20 cellular contexts compared by ENCODE assay signal in genomic region chr16:27097671-27098275, GRCh38. TPM values are rescaled to one million over a fixed set of nuclear protein-coding genes. Genes with fewer than 3 reads are reported as not detected.
A peak's percentile ranks its signal among the peaks of the same experiment; 100 is the strongest.
DNase-seq lines count a peak whose midpoint lies in the region; ATAC-seq, FAIRE-seq and TF ChIP-seq lines count a peak whose summit lies in the region.
"Had no signal": no experiment of that assay in that cellular context is flagged by ENCODE, and none has a peak within 500 bp of the region (broad histone marks: within the 10 kb centered on the region; RNA-seq: fewer than 3 reads in every experiment).

No MANE protein-coding gene starts in this region.

- intact Hi-C loops in kidney (cut with DNase I): no loop called here

- peak in 1 of 2 donors; percentile 60 for TF ChIP-seq EP300 in tibial nerve (IDR thresholded peaks at IDR 0.05)

- H3K9me3 ChIP-seq in kidney (ENCODE audit: control insufficient read depth in 1 of 2, low read length in 2 of 2) (no peaks in the 10 kb centered on the region), tibial nerve (peaks cover 0 to 4% (median 0%) of the 10 kb centered on the region in 4 donors)

- H3K27ac ChIP-seq in kidney (ENCODE audit: low read depth in 2 of 2, low read length in 2 of 2): no peak overlapping the region
- peak overlapping the region in 1 of 4 donors; percentile 18 for H3K27ac ChIP-seq in tibial nerve
- H3K27ac ChIP-seq: parathyroid adenoma had no signal

- CTCF ChIA-PET in activated CD8-positive, alpha-beta memory T cell treated with anti-CD3 and anti-CD28 coated beads, Interleukin-2, amount 10 ng/mL, durations not matched to agents 7 days and 5 days (lab: Charles Lee): no interaction called here

- TF ChIP-seq CTCF in fibroblast of mammary gland (conservative IDR thresholded peaks at IDR 0.05; ENCODE audit: control insufficient read depth, insufficient read depth, low read depth, low read length) (no peak), kidney (IDR thresholded peaks at IDR 0.05; ENCODE audit: borderline replicate concordance, extremely low read depth, insufficient read depth) (no peak), tibial nerve (IDR thresholded peaks at IDR 0.05) (no peak)

- FAIRE-seq in kidney (lab: Jason Lieb, UNC): no peak
- FAIRE-seq: colon had no signal

- peaks cover 25% of the 10 kb centered on the region for H3K27me3 Mint-ChIP-seq in activated CD8-positive, alpha-beta memory T cell treated with anti-CD3 and anti-CD28 coated beads, Interleukin-2, amount 10 ng/mL, durations not matched to agents 7 days and 5 days

- H3K36me3 ChIP-seq in kidney (ENCODE audit: control insufficient read depth in 1 of 2, insufficient read depth in 2 of 2, low read length in 2 of 2) (no peaks in the 10 kb centered on the region), tibial nerve (no peaks in the 10 kb centered on the region)

- H3K27ac Mint-ChIP-seq in activated CD8-positive, alpha-beta memory T cell treated with anti-CD3 and anti-CD28 coated beads, Interleukin-2, amount 10 ng/mL, durations not matched to agents 7 days and 5 days: no peak overlapping the region
- H3K27ac Mint-ChIP-seq: activated CD8-positive, alpha-beta T cell treated with anti-CD3 and anti-CD28 coated beads, Interleukin-2, amount 10 ng/mL, durations not matched to agents 7 days and 5 days; activated T-helper 1 cell treated with anti-CD3 and anti-CD28 coated beads, Interleukin-12 subunit alpha, Interleukin-12 subunit beta, Interleukin-2, Interleukin-4 antibody, amounts not matched to agents 30 ng/mL and 10 ng/mL and 1 ng/mL, durations not matched to agents 14 hours and 24 hours and 36 hours; CD8-positive, alpha-beta memory T cell; WTC11 had no signal

- no peaks in the 10 kb centered on the region for H3K27me3 ChIP-seq in tibial nerve

- H3K9ac ChIP-seq in kidney (ENCODE audit: low read length in 2 of 2): no peak overlapping the region
- H3K9ac ChIP-seq: parathyroid adenoma had no signal

- DNase-seq in activated CD8-positive, alpha-beta memory T cell treated with anti-CD3 and anti-CD28 coated beads for 24 hours: peak; percentile 7
- no peak for DNase-seq in activated CD8-positive, alpha-beta memory T cell treated with anti-CD3 and anti-CD28 coated beads, Interleukin-2, amount 10 ng/mL, durations not matched to agents 7 days and 5 days
- DNase-seq in fibroblast of mammary gland (ENCODE audit: low read depth) (peak; percentile 88), kidney (peak; percentile 84), tibial nerve (ENCODE audit: low spot score in 2 of 2) (peak; percentile 37 to 48), NCI-H345 treated with DMSO at 0.1 percent for 48 hours (lab: John Stamatoyannopoulos, UW; ENCODE audit: unreplicated experiment) (no peak), glomerular visceral epithelial cell (ENCODE audit: extremely low spot score) (no peak), T-helper 9 cell (no peak)
- DNase-seq: activated CD8-positive, alpha-beta T cell treated with anti-CD3 and anti-CD28 coated beads, Interleukin-2, amount 10 ng/mL, durations not matched to agents 7 days and 5 days; CD8-positive, alpha-beta memory T cell; IMR-90; MV-4-11; stimulated activated naive CD4-positive, alpha-beta T cell treated with Interleukin-2 at 50 U/mL for 16 hours; T-helper 1 cell had no signal

- H3K4me3 ChIP-seq in fibroblast of mammary gland (ENCODE audit: control insufficient read depth, low read depth, low read length) (no peak overlapping the region), kidney (ENCODE audit: low read length in 2 of 2) (no peak overlapping the region), tibial nerve (no peak overlapping the region)

- WGBS in tibial nerve, 2 donors: 20 to 35% methylated on average over 6 of the region's 6 CpGs

- peaks cover 2% of the 10 kb centered on the region for H3K9me3 Mint-ChIP-seq in activated CD8-positive, alpha-beta memory T cell treated with anti-CD3 and anti-CD28 coated beads, Interleukin-2, amount 10 ng/mL, durations not matched to agents 7 days and 5 days (ENCODE audit: low read depth)
- H3K9me3 Mint-ChIP-seq: activated T-helper 1 cell treated with anti-CD3 and anti-CD28 coated beads, Interleukin-12 subunit alpha, Interleukin-12 subunit beta, Interleukin-2, Interleukin-4 antibody, amounts not matched to agents 30 ng/mL and 10 ng/mL and 1 ng/mL, durations not matched to agents 14 hours and 24 hours and 36 hours had no signal

- no peak for TF ChIP-seq POLR2A in tibial nerve (IDR thresholded peaks at IDR 0.05)

- no peak for ATAC-seq in activated CD8-positive, alpha-beta memory T cell treated with anti-CD3 and anti-CD28 coated beads, Interleukin-2, amount 10 ng/mL, durations not matched to agents 7 days and 5 days
- ATAC-seq: activated CD8-positive, alpha-beta T cell treated with anti-CD3 and anti-CD28 coated beads, Interleukin-2, amount 10 ng/mL, durations not matched to agents 7 days and 5 days; WTC11 had no signal

- no peaks in the 10 kb centered on the region for H3K36me3 Mint-ChIP-seq in activated CD8-positive, alpha-beta memory T cell treated with anti-CD3 and anti-CD28 coated beads, Interleukin-2, amount 10 ng/mL, durations not matched to agents 7 days and 5 days
- H3K36me3 Mint-ChIP-seq: CD8-positive, alpha-beta memory T cell; WTC11 had no signal

- H3K4me3 Mint-ChIP-seq in activated CD8-positive, alpha-beta memory T cell treated with anti-CD3 and anti-CD28 coated beads, Interleukin-2, amount 10 ng/mL, durations not matched to agents 7 days and 5 days: no peak overlapping the region
- H3K4me3 Mint-ChIP-seq: activated CD8-positive, alpha-beta T cell treated with anti-CD3 and anti-CD28 coated beads, Interleukin-2, amount 10 ng/mL, durations not matched to agents 7 days and 5 days; activated T-helper 1 cell treated with anti-CD3 and anti-CD28 coated beads, Interleukin-12 subunit alpha, Interleukin-12 subunit beta, Interleukin-2, Interleukin-4 antibody, amounts not matched to agents 30 ng/mL and 10 ng/mL and 1 ng/mL, durations not matched to agents 14 hours and 24 hours and 36 hours; CD8-positive, alpha-beta memory T cell; WTC11 had no signal

- no peaks in the 10 kb centered on the region for H3K4me1 Mint-ChIP-seq in activated CD8-positive, alpha-beta memory T cell treated with anti-CD3 and anti-CD28 coated beads, Interleukin-2, amount 10 ng/mL, durations not matched to agents 7 days and 5 days
- H3K4me1 Mint-ChIP-seq: CD8-positive, alpha-beta memory T cell; WTC11 had no signal

- no peaks in the 10 kb centered on the region for H3K4me1 ChIP-seq in kidney (ENCODE audit: control insufficient read depth in 1 of 2, insufficient read depth in 1 of 2, low read depth in 1 of 2, low read length in 2 of 2)
- H3K4me1 ChIP-seq in tibial nerve: peaks cover 0 to 7% (median 2%) of the 10 kb centered on the region in 4 donors
- H3K4me1 ChIP-seq: parathyroid adenoma had no signal

RNA-seq across cellular contexts. Expression of gene C16orf82, which starts 31.0 kb away (rescaled TPM):
- total RNA-seq in activated CD8-positive, alpha-beta memory T cell treated with anti-CD3 and anti-CD28 coated beads, Interleukin-2, amount 10 ng/mL, durations not matched to agents 7 days and 5 days: not detected
- total RNA-seq in kidney (not detected), tibial nerve (not detected)
- polyA plus RNA-seq in kidney (ENCODE audit: insufficient read depth, low read depth, low replicate concordance): not detected
- total RNA-seq: A172; activated CD8-positive, alpha-beta T cell treated with anti-CD3 and anti-CD28 coated beads, Interleukin-2, amount 10 ng/mL, durations not matched to agents 7 days and 5 days; activated T-helper 1 cell treated with anti-CD3 and anti-CD28 coated beads, Interleukin-12 subunit alpha, Interleukin-12 subunit beta, Interleukin-2, Interleukin-4 antibody, amounts not matched to agents 30 ng/mL and 10 ng/mL and 1 ng/mL, durations not matched to agents 14 hours and 24 hours and 36 hours; CD8-positive, alpha-beta memory T cell; IMR-90; urinary bladder; WTC11 had no signal
- polyA plus RNA-seq: CD8-positive, alpha-beta memory T cell; IMR-90; urinary bladder had no signal

Comparison
In these comparisons a context has a peak if more than half of its experiments do, and no peak if none do; other contexts are left out.
1. DNase-seq: peak in activated CD8-positive, alpha-beta memory T cell treated with anti-CD3 and anti-CD28 coated beads for 24 hours (single experiment), fibroblast of mammary gland (single experiment), kidney (single experiment) and tibial nerve (2 of 2); none in activated CD8-positive, alpha-beta memory T cell treated with anti-CD3 and anti-CD28 coated beads, Interleukin-2, amount 10 ng/mL, durations not matched to agents 7 days and 5 days (single experiment), NCI-H345 treated with DMSO at 0.1 percent for 48 hours (single experiment), glomerular visceral epithelial cell (single experiment) and T-helper 9 cell (single experiment).